In the genomic region with DNA sequence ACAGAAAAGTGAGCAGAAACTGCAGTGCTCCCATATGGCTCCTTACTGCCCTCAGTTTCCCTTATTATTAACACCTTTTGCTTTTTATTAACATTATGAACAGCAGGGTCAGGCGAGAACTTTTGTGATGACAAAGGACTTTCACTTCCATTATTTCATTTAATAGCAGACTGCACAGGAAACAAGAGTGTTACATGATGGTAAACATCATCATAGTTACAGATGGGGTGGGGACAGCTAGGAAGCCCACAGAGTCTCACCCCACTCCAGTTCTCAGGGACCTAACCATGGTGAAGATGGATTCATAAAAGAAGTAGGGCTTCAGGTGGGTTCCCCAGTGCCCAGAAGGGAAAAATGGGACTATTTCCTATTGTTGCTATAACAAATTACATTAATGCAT, we compare ENCODE assay signal across 25 cellular contexts.
"Had no signal": no experiment of that assay in that cellular context is flagged by ENCODE, and none has a peak within 500 bp of the region (broad histone marks: within the 10 kb centered on the region; RNA-seq: fewer than 3 reads in every experiment).

No MANE protein-coding gene starts in this region.

- DNase-seq: activated B cell treated with CpG ODN at 0.5 μM for 24 hours; activated CD4-positive, alpha-beta T cell treated with anti-CD3 and anti-CD28 coated beads for 36 hours; activated CD4-positive, alpha-beta T cell treated with anti-CD3 and anti-CD28 coated beads, Interleukin-2, amount 50 U/mL, for 4 hours; activated CD8-positive, alpha-beta memory T cell treated with anti-CD3 and anti-CD28 coated beads for 24 hours; activated CD8-positive, alpha-beta memory T cell treated with anti-CD3 and anti-CD28 coated beads, Interleukin-2, amount 50 U/mL, for 4 hours; activated T-cell treated with anti-CD3 and anti-CD28 coated beads, Interleukin-2, amount 50 U/mL, for 24 hours; aorta; effector CD4-positive, alpha-beta T cell; glutamatergic neuron; immature natural killer cell; midbrain; nucleus accumbens; right cardiac atrium; stimulated activated CD4-positive, alpha-beta T cell treated with anti-CD3 and anti-CD28 coated beads, Interleukin-12 subunit alpha, Interleukin-12 subunit beta, amount 100 ng/mL, for 4 hours; stimulated activated CD4-positive, alpha-beta T cell treated with anti-CD3 and anti-CD28 coated beads, Interleukin-4, amount 100 ng/mL, for 4 hours; stimulated activated naive CD8-positive, alpha-beta T cell treated with anti-CD3 and anti-CD28 coated beads, Interleukin-15, Interleukin-2, amounts not matched to agents 100 U/mL and 50 U/mL, for 24 hours; upper lobe of right lung had no signal

- H3K27ac Mint-ChIP-seq: activated B cell treated with CpG ODN at 0.5 μM for 24 hours; activated CD4-positive, alpha-beta T cell treated with anti-CD3 and anti-CD28 coated beads for 36 hours; activated naive CD4-positive, alpha-beta T cell treated with anti-CD3 and anti-CD28 coated beads, Interleukin-2, amount 50 U/mL, for 72 hours; activated T-cell treated with anti-CD3 and anti-CD28 coated beads, Interleukin-2, amount 50 U/mL, for 24 hours; activated T-helper 17 cell treated with anti-CD3 and anti-CD28 coated beads, Interleukin-2, amount 50 U/mL, for 72 hours; immature natural killer cell had no signal

- H3K4me3 ChIP-seq: hepatocyte, lung, upper lobe of right lung had no signal

- H3K27ac ChIP-seq: hepatocyte, parathyroid adenoma, upper lobe of right lung had no signal

- H3K4me1 ChIP-seq: parathyroid adenoma had no signal

- H3K4me3 Mint-ChIP-seq: activated B cell treated with CpG ODN at 0.5 μM for 24 hours; activated CD4-positive, alpha-beta T cell treated with anti-CD3 and anti-CD28 coated beads for 36 hours; activated T-cell treated with anti-CD3 and anti-CD28 coated beads, Interleukin-2, amount 50 U/mL, for 24 hours; activated T-helper 17 cell treated with anti-CD3 and anti-CD28 coated beads, Interleukin-2, amount 50 U/mL, for 72 hours; brain; immature natural killer cell had no signal

- ATAC-seq: activated CD4-positive, alpha-beta T cell treated with anti-CD3 and anti-CD28 coated beads for 36 hours; activated naive CD4-positive, alpha-beta T cell treated with anti-CD3 and anti-CD28 coated beads, Interleukin-2, amount 50 U/mL, for 72 hours; activated T-helper 17 cell treated with anti-CD3 and anti-CD28 coated beads, Interleukin-2, amount 50 U/mL, for 72 hours; esophagus mucosa; left lobe of liver; right cardiac atrium; stimulated activated naive CD8-positive, alpha-beta T cell treated with anti-CD3 and anti-CD28 coated beads, Interleukin-15, Interleukin-2, amounts not matched to agents 100 U/mL and 50 U/mL, for 24 hours; upper lobe of right lung had no signal

- H3K9me3 ChIP-seq: upper lobe of right lung had no signal

- H3K9me3 Mint-ChIP-seq: activated T-cell treated with anti-CD3 and anti-CD28 coated beads, Interleukin-2, amount 50 U/mL, for 24 hours had no signal

- H3K36me3 ChIP-seq: upper lobe of right lung had no signal

- H3K36me3 Mint-ChIP-seq: brain, immature natural killer cell had no signal

- H3K27me3 ChIP-seq: hepatocyte, upper lobe of right lung had no signal
